ENCODE assay signal across 33 cellular contexts in the genomic region with DNA sequence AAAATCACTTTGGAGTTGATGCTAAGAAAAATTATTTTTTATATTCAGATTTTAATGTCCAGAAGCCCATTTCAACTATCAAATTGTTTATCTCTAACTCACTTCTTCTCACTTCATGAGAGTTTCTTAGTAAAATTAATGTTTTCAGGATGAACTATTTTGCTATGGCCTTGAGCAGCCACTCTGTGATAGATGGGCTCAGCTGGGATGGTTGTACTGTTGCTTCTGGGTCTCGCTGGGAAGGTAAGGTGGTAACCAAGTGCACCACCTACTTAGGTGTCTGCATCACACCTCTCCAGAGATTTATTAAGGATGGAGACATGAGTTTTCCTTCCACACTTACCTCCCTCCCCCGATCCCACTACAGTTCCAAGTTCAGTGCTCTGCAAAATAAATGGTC.
DNase-seq lines count a peak whose midpoint lies in the region; ATAC-seq, FAIRE-seq and TF ChIP-seq lines count a peak whose summit lies in the region.
"Had no signal": no experiment of that assay in that cellular context is flagged by ENCODE, and none has a peak within 500 bp of the region (broad histone marks: within the 10 kb centered on the region; RNA-seq: fewer than 3 reads in every experiment).

No MANE protein-coding gene starts in this region.

- H3K4me3 ChIP-seq in HepG2 (replicated peaks in 1 of 3; ENCODE audit: insufficient read depth in 1 of 3, low read depth in 2 of 3, low read length in 3 of 3) = no peak overlapping the region
- no peak overlapping the region for H3K4me3 ChIP-seq in right lobe of liver
- H3K4me3 ChIP-seq in GM23338 = no peak overlapping the region
- H3K4me3 ChIP-seq in neural progenitor cell = no peak overlapping the region
- H3K4me3 ChIP-seq: A549; BLaER1; BLaER1 treated with 17β-estradiol and CSF1 and Interleukin-3, amounts not matched to agents 10 nM and 100 nM had no signal

- in situ Hi-C loops in HepG2 (cut with HindIII; ENCODE audit: extremely low pct_ligation_motif_present, low pct_unique_long_range_greater_than_20kb) = no loop called here

- H2AFZ ChIP-seq in HepG2 (ENCODE audit: low read length) (no peak overlapping the region), GM23338 (no peak overlapping the region), neural progenitor cell (replicated peaks) (no peak overlapping the region)

- H3K27ac ChIP-seq in HepG2 (ENCODE audit: extremely low read length, insufficient read depth, low read length) = no peak overlapping the region
- H3K27ac ChIP-seq in right lobe of liver = no peak overlapping the region
- H3K27ac ChIP-seq in GM23338 (ENCODE audit: low read depth) = no peak overlapping the region
- H3K27ac ChIP-seq in neural progenitor cell = no peak overlapping the region
- H3K27ac ChIP-seq: 22Rv1; A549; BLaER1; BLaER1 treated with 17β-estradiol and CSF1 and Interleukin-3, amounts not matched to agents 10 nM and 100 nM; C4-2B had no signal

- H3K79me2 ChIP-seq in HepG2 (ENCODE audit: insufficient read depth, low read length) (no peaks in the 10 kb centered on the region), GM23338 (replicated peaks; ENCODE audit: insufficient read depth) (no peaks in the 10 kb centered on the region), neural progenitor cell (ENCODE audit: low read depth) (no peaks in the 10 kb centered on the region)

- H3K4me1 ChIP-seq in HepG2 (ENCODE audit: insufficient read depth, low read length) (no peaks in the 10 kb centered on the region), right lobe of liver (no peaks in the 10 kb centered on the region), GM23338 (ENCODE audit: insufficient read depth) (no peaks in the 10 kb centered on the region), neural progenitor cell (no peaks in the 10 kb centered on the region)
- H3K4me1 ChIP-seq: A549, BE2C, Caco-2 had no signal

- peaks cover 38% of the 10 kb centered on the region for H3K9me3 Mint-ChIP-seq in GM23338
- H3K9me3 Mint-ChIP-seq in neural progenitor cell = peaks cover 24% of the 10 kb centered on the region

- BruUV-seq in HepG2 (replicated peaks; lab: Mats Ljungman, UMichigan) = no TSS peak

- DNase-seq in HepG2 (ENCODE audit: low spot score) (no peak), right lobe of liver (no peak), GM23338 (ENCODE audit: low spot score) (no peak), neural progenitor cell (ENCODE audit: low spot score) (no peak)
- DNase-seq: 8988T; ACHN; AML-193; BE2C; C1 segment of cervical spinal cord; Caco-2; Calu3; CD4-positive, alpha-beta memory T cell; CD4-positive, CD25-positive, alpha-beta regulatory T cell; CD8-positive, alpha-beta memory T cell; CD8-positive, alpha-beta T cell; COR-L47; DMS 273 treated with DMSO at 0.1 percent for 48 hours; DMS153; DMS53; DMS79; DMS79 treated with DMSO at 0.1 percent for 48 hours; DND-41; EL had no signal

- H3K27me3 Mint-ChIP-seq in GM23338 (ENCODE audit: insufficient read depth, low read depth, poor library complexity) = peaks cover 5% of the 10 kb centered on the region
- peaks cover 17% of the 10 kb centered on the region for H3K27me3 Mint-ChIP-seq in neural progenitor cell (ENCODE audit: insufficient read depth, low read depth)

- no peaks in the 10 kb centered on the region for H3K9me2 ChIP-seq in GM23338 (ENCODE audit: insufficient read depth)

- TF ChIP-seq RAD21 in HepG2 (CRISPR knock-in tag; IDR thresholded peaks at IDR 0.05) = no peak

- no peaks in the 10 kb centered on the region for H3F3A ChIP-seq in GM23338 (replicated peaks; ENCODE audit: low read depth)
- H3F3A ChIP-seq in neural progenitor cell (ENCODE audit: low read depth) = no peaks in the 10 kb centered on the region

- ATAC-seq in HepG2 (no peak), right lobe of liver (no peak), GM23338 (no peak)
- ATAC-seq: A549; CD8-positive, alpha-beta T cell had no signal

- no peaks in the 10 kb centered on the region for H4K20me1 ChIP-seq in HepG2 (ENCODE audit: insufficient read depth, low read length)
- H4K20me1 ChIP-seq in GM23338 (replicated peaks; ENCODE audit: insufficient read depth) = no peaks in the 10 kb centered on the region
- H4K20me1 ChIP-seq in neural progenitor cell (ENCODE audit: low read depth) = no peaks in the 10 kb centered on the region
- H4K20me1 ChIP-seq: BLaER1; BLaER1 treated with 17β-estradiol and CSF1 and Interleukin-3, amounts not matched to agents 10 nM and 100 nM had no signal

- H3K4me3 Mint-ChIP-seq in GM23338 (no peak overlapping the region), neural progenitor cell (no peak overlapping the region)
- H3K4me3 Mint-ChIP-seq: B cell; CD14-positive monocyte; CD4-positive, alpha-beta memory T cell; CD4-positive, alpha-beta T cell; CD4-positive, CD25-positive, alpha-beta regulatory T cell; CD8-positive, alpha-beta memory T cell; CD8-positive, alpha-beta T cell had no signal

- WGBS in HepG2 (ENCODE audit: low lambda C conversion rate) = 0% methylated on average over 2 of the region's 2 CpGs
- 94% methylated on average over 2 of the region's 2 CpGs for WGBS in right lobe of liver (ENCODE audit: insufficient coverage, low coverage, low lambda C conversion rate, missing lambda C conversion rate)

- no peak for FAIRE-seq in HepG2 (lab: Jason Lieb, UNC)
- FAIRE-seq: A204.1, A549, D721Med had no signal

- H3K4me2 ChIP-seq in HepG2 (ENCODE audit: low read depth, low read length) = no peak overlapping the region
- H3K4me2 ChIP-seq in GM23338 = no peak overlapping the region
- H3K4me2 ChIP-seq in neural progenitor cell = no peak overlapping the region
- H3K4me2 ChIP-seq: A549; BLaER1; BLaER1 treated with 17β-estradiol and CSF1 and Interleukin-3, amounts not matched to agents 10 nM and 100 nM had no signal

- intact Hi-C loops in HepG2 (cut with micrococcal nuclease; ENCODE audit: unreplicated experiment) (no loop called here), right lobe of liver (cut with DNase I) (no loop called here)

- peaks cover 8% of the 10 kb centered on the region for H3K9me3 ChIP-seq in HepG2 (ENCODE audit: low read length)
- no peaks in the 10 kb centered on the region for H3K9me3 ChIP-seq in right lobe of liver
- H3K9me3 ChIP-seq in neural progenitor cell (ENCODE audit: low read depth) = no peaks in the 10 kb centered on the region
- H3K9me3 ChIP-seq: BE2C, Caco-2 had no signal

- TF ChIP-seq CTCF in HepG2 (CRISPR knock-in tag; IDR thresholded peaks at IDR 0.05) = no peak
- TF ChIP-seq CTCF in right lobe of liver (IDR thresholded peaks at IDR 0.05) = no peak
- TF ChIP-seq CTCF in GM23338 (conservative IDR thresholded peaks at IDR 0.05; ENCODE audit: low read depth in 2 of 2) = no peak
- TF ChIP-seq CTCF in neural progenitor cell (IDR thresholded peaks at IDR 0.05) = no peak

- POLR2A ChIA-PET in HepG2 (lab: Yijun Ruan, JAX) = no interaction called here

- no peak for TF ChIP-seq POLR2A in HepG2 (IDR thresholded peaks at IDR 0.05; ENCODE audit: insufficient read depth in 1 of 2, low read depth in 2 of 2, low read length in 2 of 2)
- TF ChIP-seq POLR2A in right lobe of liver (IDR thresholded peaks at IDR 0.05) = no peak

- no peak for TF ChIP-seq EP300 in HepG2 (IDR thresholded peaks at IDR 0.05; ENCODE audit: low read depth in 2 of 2, low read length in 2 of 2)
- no peak for TF ChIP-seq EP300 in HepG2 (CRISPR knock-in tag; IDR thresholded peaks at IDR 0.05; ENCODE audit: borderline replicate concordance)

- H3K27me3 ChIP-seq in HepG2 (ENCODE audit: control insufficient read depth in 1 of 2, insufficient read depth in 2 of 2, low read length in 2 of 2) (peaks cover 0 to 18% of the 10 kb centered on the region in 2 experiments; a peak in 2 of 5 replicates), right lobe of liver (no peaks in the 10 kb centered on the region), GM23338 (ENCODE audit: insufficient read depth) (no peaks in the 10 kb centered on the region), neural progenitor cell (no peaks in the 10 kb centered on the region)
- H3K27me3 ChIP-seq: BE2C; BLaER1; BLaER1 treated with 17β-estradiol and CSF1 and Interleukin-3, amounts not matched to agents 10 nM and 100 nM had no signal

- H3K36me3 Mint-ChIP-seq in GM23338 (ENCODE audit: low read depth) (peaks cover 23% of the 10 kb centered on the region), neural progenitor cell (no peaks in the 10 kb centered on the region)
- H3K36me3 Mint-ChIP-seq: CD14-positive monocyte; CD4-positive, CD25-positive, alpha-beta regulatory T cell; CD8-positive, alpha-beta T cell had no signal

- H3K9ac ChIP-seq in HepG2 (ENCODE audit: insufficient read depth, low read depth, low read length) = no peak overlapping the region
- no peak overlapping the region for H3K9ac ChIP-seq in neural progenitor cell
- H3K9ac ChIP-seq: BLaER1; BLaER1 treated with 17β-estradiol and CSF1 and Interleukin-3, amounts not matched to agents 10 nM and 100 nM had no signal

- no peak overlapping the region for H3K27ac Mint-ChIP-seq in GM23338
- no peak overlapping the region for H3K27ac Mint-ChIP-seq in neural progenitor cell
- H3K27ac Mint-ChIP-seq: B cell; CD14-positive monocyte; CD4-positive, alpha-beta memory T cell; CD4-positive, alpha-beta T cell; CD8-positive, alpha-beta T cell had no signal

- CTCF ChIA-PET in HepG2 (lab: Yijun Ruan, JAX; ENCODE audit: low intra/inter-chr PET ratio, low total read pairs) = no interaction called here

- H3K36me3 ChIP-seq in HepG2 (replicated peaks in 1 of 2; ENCODE audit: control insufficient read depth in 1 of 2, insufficient read depth in 2 of 2, low read length in 2 of 2) (no peaks in the 10 kb centered on the region), right lobe of liver (no peaks in the 10 kb centered on the region), GM23338 (ENCODE audit: insufficient read depth) (no peaks in the 10 kb centered on the region), neural progenitor cell (no peaks in the 10 kb centered on the region)
- H3K36me3 ChIP-seq: BE2C; BLaER1; BLaER1 treated with 17β-estradiol and CSF1 and Interleukin-3, amounts not matched to agents 10 nM and 100 nM had no signal

- H3K4me1 Mint-ChIP-seq in GM23338 = 0 out of 3 replicates have a peak, but pooled peaks cover 2% of the 10 kb centered on the region
- no peaks in the 10 kb centered on the region for H3K4me1 Mint-ChIP-seq in neural progenitor cell
- H3K4me1 Mint-ChIP-seq: B cell; CD4-positive, alpha-beta memory T cell; CD8-positive, alpha-beta memory T cell had no signal

TF ChIP-seq in GM23338, 12 proteins besides CTCF, POLR2A, EP300 and RAD21 (continues in another document):
- TF ChIP-seq ZNF331 (CRISPR knock-in tag; IDR thresholded peaks at IDR 0.05; ENCODE audit: low read depth) (peak; percentile 64), CREB1 (CRISPR knock-in tag; IDR thresholded peaks at IDR 0.05; ENCODE audit: low read depth) (no peak)
